In genomic region chr2:55718165-55719008, GRCh38 we compare ENCODE assay signal across 8 cellular contexts. TPM values are rescaled to one million over a fixed set of nuclear protein-coding genes. Genes with fewer than 3 reads are reported as not detected.
DNase-seq lines count a peak whose midpoint lies in the region; ATAC-seq and TF ChIP-seq lines count a peak whose summit lies in the region.

No MANE protein-coding gene starts in this region.

- H3K4me3 ChIP-seq in kidney epithelial cell (ENCODE audit: low read depth, low read length) = no peak overlapping the region

- POLR2A ChIA-PET in RWPE1 (lab: Yijun Ruan, JAX; ENCODE audit: low non-redundant PET) = no interaction called here

- no peaks in the 10 kb centered on the region for H3K36me3 ChIP-seq in kidney epithelial cell (ENCODE audit: control insufficient read depth, insufficient read depth, low read length)

- ATAC-seq in GM19438 (IDR thresholded peaks at IDR 0.05; ENCODE audit: low read depth, unreplicated experiment) = peak; percentile 63

- in situ Hi-C loops in Caki2 (cut with HindIII; ENCODE audit: low pct_unique_long_range_greater_than_20kb, low sequenced_read_pairs) (no loop called here), T47D (cut with HindIII; ENCODE audit: low pct_unique_long_range_greater_than_20kb, low sequenced_read_pairs) (no loop called here)

- no peak overlapping the region for H3K27ac ChIP-seq in RWPE1

- H3K27me3 ChIP-seq in kidney epithelial cell (ENCODE audit: control insufficient read depth, insufficient read depth, low read length) = no peaks in the 10 kb centered on the region

- CTCF ChIA-PET in RWPE1 (lab: Yijun Ruan, JAX) = interaction anchor here (0.6 to 1.2 kb wide), 9 partner anchors 15 to 410 kb away, joined by 3 to 8 read pairs (median 4); no protein-coding TSS in a partner anchor

- peak; percentile 84 for TF ChIP-seq CTCF in RWPE1 (conservative IDR thresholded peaks at IDR 0.05; ENCODE audit: low read depth)
- TF ChIP-seq CTCF in kidney epithelial cell (IDR thresholded peaks at IDR 0.05; ENCODE audit: insufficient read depth, low read length, poor library complexity, severe bottlenecking) = peak; percentile 78

- DNase-seq in Caki2 (ENCODE audit: low read depth) = peak; percentile 27
- DNase-seq in LoVo (ENCODE audit: low spot score) = peak; percentile 75
- DNase-seq in RWPE1 (ENCODE audit: low spot score) = peak; percentile 58
- DNase-seq in T47D (ENCODE audit: low read depth in 1 of 2, low spot score in 1 of 2) = peak; percentile 26 to 69
- DNase-seq in kidney epithelial cell (ENCODE audit: low read depth) = peak; percentile 38
- peak; percentile 3 to 6 for DNase-seq in stimulated activated CD4-positive, alpha-beta T cell treated with anti-CD3 and anti-CD28 coated beads, Interleukin-4, amount 100 ng/mL, for 4 hours
- DNase-seq in GOT3 (lab: John Stamatoyannopoulos, UW) = no peak

RNA-seq across cellular contexts. Expression of gene PNPT1, which starts 24.7 kb away (rescaled TPM):
- 12.7 and 26.6 TPM in 2 replicates for total RNA-seq in Caki2 (2014; rRNA removed; shearing (Covaris generic); ENCODE audit: low replicate concordance)
- 22.3 and 25.7 TPM in 2 replicates for total RNA-seq in kidney epithelial cell
